19 cellular contexts compared by ENCODE assay signal in genomic region chr10:8576281-8576680, GRCh38.
DNase-seq lines count a peak whose midpoint lies in the region; TF ChIP-seq lines count a peak whose summit lies in the region.
"Had no signal": no experiment of that assay in that cellular context is flagged by ENCODE, and none has a peak within 500 bp of the region (broad histone marks: within the 10 kb centered on the region; RNA-seq: fewer than 3 reads in every experiment).

No MANE protein-coding gene starts in this region.

- no peak overlapping the region for H2AK5ac ChIP-seq in trophoblast cell (ENCODE audit: low read length)

- H3K79me2 ChIP-seq in trophoblast cell (ENCODE audit: control insufficient read depth, insufficient read depth, low read length, poor library complexity), result no peaks in the 10 kb centered on the region

- H3K36me3 Mint-ChIP-seq in T-helper 2 cell treated with Interferon-gamma antibody and Interleukin-4, amounts not matched to agents 5 μg/mL and 100 μg/mL, for 36 hours (ENCODE audit: low read depth), result peaks cover 6% of the 10 kb centered on the region
- H3K36me3 Mint-ChIP-seq in activated T-cell treated with anti-CD3 and anti-CD28 coated beads, Interleukin-2, amount 50 U/mL, for 24 hours (ENCODE audit: low read depth), result no peaks in the 10 kb centered on the region
- no peaks in the 10 kb centered on the region for H3K36me3 Mint-ChIP-seq in Calu3 (ENCODE audit: insufficient read depth, unreplicated experiment)
- H3K36me3 Mint-ChIP-seq: IgD-negative memory B cell had no signal

- H3K18ac ChIP-seq in trophoblast cell (ENCODE audit: low read length), result no peak overlapping the region

- no peak overlapping the region for H3K4ac ChIP-seq in trophoblast cell (ENCODE audit: low read depth, low read length)

- H3K4me3 Mint-ChIP-seq in T-helper 2 cell treated with Interferon-gamma antibody and Interleukin-4, amounts not matched to agents 5 μg/mL and 100 μg/mL, for 36 hours, result peak overlapping the region; percentile 9
- H3K4me3 Mint-ChIP-seq in activated T-cell treated with anti-CD3 and anti-CD28 coated beads, Interleukin-2, amount 50 U/mL, for 24 hours, result no peak overlapping the region
- no peak overlapping the region for H3K4me3 Mint-ChIP-seq in Calu3 (ENCODE audit: low read depth, unreplicated experiment)
- H3K4me3 Mint-ChIP-seq: CD4-positive, alpha-beta T cell; GM23338; IgD-negative memory B cell had no signal

- no peaks in the 10 kb centered on the region for H3K9me3 ChIP-seq in trophoblast cell (ENCODE audit: insufficient read depth, low read depth, low read length)
- H3K9me3 ChIP-seq: A549, Caco-2 had no signal

- no TSS peak for BruUV-seq in Calu3 (replicated peaks; lab: Mats Ljungman, UMichigan)

- intact Hi-C loops in Calu3 (cut with micrococcal nuclease; ENCODE audit: unreplicated experiment), result no loop called here
- intact Hi-C loops in cardiac septum (cut with DNase I), result no loop called here

- peaks cover 45% of the 10 kb centered on the region for H3K4me1 Mint-ChIP-seq in T-helper 2 cell treated with Interferon-gamma antibody and Interleukin-4, amounts not matched to agents 5 μg/mL and 100 μg/mL, for 36 hours (ENCODE audit: low read depth)
- H3K4me1 Mint-ChIP-seq in activated T-cell treated with anti-CD3 and anti-CD28 coated beads, Interleukin-2, amount 50 U/mL, for 24 hours (ENCODE audit: low read depth), result peaks cover 43% of the 10 kb centered on the region
- peaks cover 18% of the 10 kb centered on the region for H3K4me1 Mint-ChIP-seq in Calu3 (ENCODE audit: low read depth, unreplicated experiment)
- H3K4me1 Mint-ChIP-seq: GM23338, IgD-negative memory B cell had no signal

- no peaks in the 10 kb centered on the region for H3K36me3 ChIP-seq in trophoblast cell (ENCODE audit: control insufficient read depth in 1 of 2, insufficient read depth in 2 of 2, low read length in 2 of 2)

- H2AFZ ChIP-seq in trophoblast cell (ENCODE audit: insufficient read depth, low read length, poor library complexity), result no peak overlapping the region
- H2AFZ ChIP-seq: GM23338 had no signal

- H3K79me1 ChIP-seq in trophoblast cell (ENCODE audit: low read length), result peaks cover 5% of the 10 kb centered on the region

- no peak for TF ChIP-seq CTCF in Calu3 (IDR thresholded peaks at IDR 0.05; ENCODE audit: unreplicated experiment)

- H3K4me1 ChIP-seq in trophoblast cell (ENCODE audit: control insufficient read depth in 1 of 2, insufficient read depth in 2 of 2, low read length in 2 of 2), result peaks cover 3% of the 10 kb centered on the region in 2 experiments
- H3K4me1 ChIP-seq: A549, Caco-2 had no signal

- no peak overlapping the region for H3K9ac ChIP-seq in trophoblast cell (ENCODE audit: low read length)

- no peaks in the 10 kb centered on the region for H3K27me3 ChIP-seq in trophoblast cell (ENCODE audit: insufficient read depth, low read length)

- no peak overlapping the region for H4K91ac ChIP-seq in trophoblast cell (ENCODE audit: low read depth, low read length)

- no peak overlapping the region for H3K23ac ChIP-seq in trophoblast cell (ENCODE audit: low read length)

- H4K12ac ChIP-seq in trophoblast cell (ENCODE audit: low read depth, low read length), result no peak overlapping the region

- H3K4me2 ChIP-seq in trophoblast cell (ENCODE audit: low read length), result no peak overlapping the region
- H3K4me2 ChIP-seq: A549, GM23338 had no signal

- no peak overlapping the region for H2BK5ac ChIP-seq in trophoblast cell (ENCODE audit: low read depth, low read length, poor library complexity)

- CTCF ChIA-PET in Calu3 (lab: Charles Lee), result interaction anchor here (0.6 to 1.3 kb wide), 2 partner anchors 169 to 497 kb away, joined by 3 to 6 read pairs; no protein-coding TSS in a partner anchor

- peaks cover 8% of the 10 kb centered on the region for H3K9me3 Mint-ChIP-seq in T-helper 2 cell treated with Interferon-gamma antibody and Interleukin-4, amounts not matched to agents 5 μg/mL and 100 μg/mL, for 36 hours
- peaks cover 3% of the 10 kb centered on the region for H3K9me3 Mint-ChIP-seq in activated T-cell treated with anti-CD3 and anti-CD28 coated beads, Interleukin-2, amount 50 U/mL, for 24 hours
- peaks cover 8% of the 10 kb centered on the region for H3K9me3 Mint-ChIP-seq in Calu3 (ENCODE audit: low read depth, unreplicated experiment)
- H3K9me3 Mint-ChIP-seq: CD4-positive, alpha-beta T cell had no signal

- H3K27ac ChIP-seq in trophoblast cell (ENCODE audit: low read depth, low read length), result no peak overlapping the region
- H3K27ac ChIP-seq: 22Rv1, A549, C4-2B had no signal

- H3K14ac ChIP-seq in trophoblast cell (ENCODE audit: low read length), result no peak overlapping the region

- peak overlapping the region; percentile 41 for H3K27ac Mint-ChIP-seq in T-helper 2 cell treated with Interferon-gamma antibody and Interleukin-4, amounts not matched to agents 5 μg/mL and 100 μg/mL, for 36 hours
- H3K27ac Mint-ChIP-seq in activated T-cell treated with anti-CD3 and anti-CD28 coated beads, Interleukin-2, amount 50 U/mL, for 24 hours, result peak overlapping the region; percentile 31
- H3K27ac Mint-ChIP-seq in Calu3 (ENCODE audit: unreplicated experiment), result peak overlapping the region; percentile 72
- H3K27ac Mint-ChIP-seq: CD4-positive, alpha-beta T cell; GM23338; IgD-negative memory B cell had no signal

- no peak overlapping the region for H2BK120ac ChIP-seq in trophoblast cell (ENCODE audit: insufficient read depth, low read length, poor library complexity)

- DNase-seq in T-helper 2 cell treated with Interferon-gamma antibody and Interleukin-4, amounts not matched to agents 5 μg/mL and 100 μg/mL, for 36 hours (ENCODE audit: low spot score), result no peak
- DNase-seq in T-helper 2 cell (no peak), Calu3 (no peak), trophoblast cell (peak; percentile 59 to 83), cardiac septum (ENCODE audit: low spot score) (no peak)
- DNase-seq in activated T-cell treated with anti-CD3 and anti-CD28 coated beads, Interleukin-2, amount 50 U/mL, for 24 hours, result no peak
- no peak for DNase-seq in activated T-cell treated with anti-CD3 and anti-CD28 coated beads, Interleukin-2, amount 50 U/mL, for 48 hours
- DNase-seq: AML-193; Caco-2; CD4-positive, alpha-beta T cell; DMS153; DMS79; GDM1; H7 had no signal

- no peak overlapping the region for H4K8ac ChIP-seq in trophoblast cell (ENCODE audit: low read depth, low read length)

- H3K4me3 ChIP-seq in trophoblast cell (ENCODE audit: low read depth, low read length), result no peak overlapping the region
- H3K4me3 ChIP-seq: A549, GM23338 had no signal

- no CpG with 5 or more reads among the region's 1 CpG for WGBS in trophoblast cell (ENCODE audit: extremely low coverage, insufficient coverage, insufficient read length)

- H3K27me3 Mint-ChIP-seq in T-helper 2 cell treated with Interferon-gamma antibody and Interleukin-4, amounts not matched to agents 5 μg/mL and 100 μg/mL, for 36 hours (ENCODE audit: low read depth), result no peaks in the 10 kb centered on the region
- peaks cover 25% of the 10 kb centered on the region for H3K27me3 Mint-ChIP-seq in activated T-cell treated with anti-CD3 and anti-CD28 coated beads, Interleukin-2, amount 50 U/mL, for 24 hours
- H3K27me3 Mint-ChIP-seq in Calu3 (ENCODE audit: unreplicated experiment), result no peaks in the 10 kb centered on the region
- H3K27me3 Mint-ChIP-seq: IgD-negative memory B cell had no signal

- no peak overlapping the region for H2BK12ac ChIP-seq in trophoblast cell (ENCODE audit: low read length)

Comparison
In these comparisons a context has a peak if more than half of its experiments do, and no peak if none do; other contexts are left out.
1. DNase-seq: peak in trophoblast cell (2 of 2); none in T-helper 2 cell treated with Interferon-gamma antibody and Interleukin-4, amounts not matched to agents 5 μg/mL and 100 μg/mL, for 36 hours (single experiment), T-helper 2 cell (0 of 5), activated T-cell treated with anti-CD3 and anti-CD28 coated beads, Interleukin-2, amount 50 U/mL, for 24 hours (single experiment), activated T-cell treated with anti-CD3 and anti-CD28 coated beads, Interleukin-2, amount 50 U/mL, for 48 hours (0 of 2), Calu3 (single experiment) and cardiac septum (single experiment).
2. Peak in every context shown above with its lines, with median percentiles within 50 percentile points of each other: H3K27ac Mint-ChIP-seq.